1 cellular context compared by ENCODE assay signal in the genomic region with DNA sequence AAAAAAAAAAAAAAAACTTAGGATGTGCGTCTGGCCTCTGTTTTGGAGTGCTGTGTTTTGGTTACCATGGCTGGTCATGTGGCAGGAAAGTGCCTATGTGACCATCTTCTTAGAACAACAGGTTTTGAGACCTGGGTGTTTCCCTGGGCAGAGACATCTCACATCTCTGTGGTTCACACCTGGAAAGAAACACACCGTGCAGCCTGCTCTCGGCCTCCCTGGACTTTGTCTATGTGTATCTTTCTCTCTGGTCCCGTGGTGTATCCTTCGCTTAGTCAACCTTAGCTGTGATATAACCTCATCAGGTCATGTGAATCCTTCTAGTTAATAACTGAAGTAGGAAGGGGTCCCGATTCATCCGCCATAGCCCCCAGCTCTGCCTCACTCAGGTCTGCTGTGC.
TF ChIP-seq lines count a peak whose summit lies in the region.

No MANE protein-coding gene starts in this region.

TF ChIP-seq in IMR-90, 13 proteins besides CTCF, POLR2A, EP300 and RAD21 (continued from another document):
- TF ChIP-seq ELK1 (IDR thresholded peaks at IDR 0.05; ENCODE audit: borderline replicate concordance, low read depth, low read length) (no peak), MAZ (IDR thresholded peaks at IDR 0.05; ENCODE audit: borderline replicate concordance, low read depth, low read length) (no peak), RFX5 (IDR thresholded peaks at IDR 0.05; ENCODE audit: low read depth, low read length) (no peak)
TF ChIP-seq in IMR-90: peak in this region for 0.
